ENCODE assay signal across 27 cellular contexts in the genomic region with DNA sequence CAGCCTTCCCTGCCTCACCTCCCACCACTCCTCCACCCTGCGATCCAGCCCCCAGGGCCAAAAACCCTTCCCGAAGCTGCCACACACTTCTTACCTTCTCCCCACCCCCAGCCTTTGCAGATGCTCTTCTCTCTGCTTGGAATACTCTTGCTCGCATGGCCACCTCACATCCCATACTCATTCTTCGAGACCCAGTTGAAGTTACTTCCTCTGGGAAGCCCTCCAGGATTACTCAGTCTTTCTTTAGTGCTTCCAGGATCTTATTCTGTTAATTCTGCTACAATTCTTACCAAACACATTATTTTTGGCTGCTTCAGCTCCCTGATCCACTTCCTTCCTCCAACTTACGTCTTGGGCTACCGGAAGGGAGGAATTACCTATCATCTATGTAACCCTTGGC.
"Had no signal": no experiment of that assay in that cellular context is flagged by ENCODE, and none has a peak within 500 bp of the region (broad histone marks: within the 10 kb centered on the region; RNA-seq: fewer than 3 reads in every experiment).

No MANE protein-coding gene starts in this region.

- H3K36me3 ChIP-seq: esophagus squamous epithelium, gastrocnemius medialis, heart right ventricle, left lung, lower lobe of right lung had no signal

- H3K36me3 Mint-ChIP-seq: mesothelial cell of epicardium, naive B cell had no signal

- H3K27ac ChIP-seq: coronary artery, dorsolateral prefrontal cortex, epithelial cell of prostate, esophagus squamous epithelium, gastrocnemius medialis, heart right ventricle, left lung, lower lobe of right lung had no signal

- H3K9me3 Mint-ChIP-seq: mesothelial cell of epicardium, naive B cell had no signal

- DNase-seq: dermis blood vessel endothelial cell; dorsolateral prefrontal cortex; effector CD4-positive, alpha-beta T cell; effector memory CD4-positive, alpha-beta T cell; erythroblast; esophagus squamous epithelium; foreskin fibroblast; foreskin melanocyte; gastrocnemius medialis; glutamatergic neuron; head of caudate nucleus; heart right ventricle; hippocampal formation; left cardiac atrium; left lung; left ventricle myocardium superior; lower lobe of right lung; mesenchymal stem cell; mucosa of descending colon; naive B cell had no signal

- H3K4me3 Mint-ChIP-seq: mesothelial cell of epicardium had no signal

- H3K4me3 ChIP-seq: coronary artery, dorsolateral prefrontal cortex, esophagus squamous epithelium, gastrocnemius medialis, heart right ventricle, left lung, lower lobe of right lung, mucosa of descending colon had no signal

- ATAC-seq: esophagus mucosa, gastrocnemius medialis, left cardiac atrium, left lung, lower lobe of right lung, mucosa of descending colon had no signal

- FAIRE-seq: colon, islet of Langerhans, keratinocyte had no signal

- H3K4me1 ChIP-seq: gastrocnemius medialis, lower lobe of right lung had no signal

- H3K9me3 ChIP-seq: esophagus squamous epithelium, gastrocnemius medialis, heart right ventricle, left lung, lower lobe of right lung, mucosa of descending colon had no signal

- H3K27ac Mint-ChIP-seq: mesothelial cell of epicardium had no signal
